In genomic region chr12:53750812-53751335, GRCh38 we compare ENCODE assay signal across 8 cellular contexts. TPM values are rescaled to one million over a fixed set of nuclear protein-coding genes. Genes with fewer than 3 reads are reported as not detected.
DNase-seq lines count a peak whose midpoint lies in the region; ATAC-seq, FAIRE-seq and TF ChIP-seq lines count a peak whose summit lies in the region.

No MANE protein-coding gene starts in this region.

- H3K9ac ChIP-seq in smooth muscle cell (ENCODE audit: low read depth), result no peak overlapping the region

- H3K9me3 ChIP-seq in right cardiac atrium (ENCODE audit: control insufficient read depth, low read length) (no peaks in the 10 kb centered on the region), smooth muscle cell (replicated peaks; ENCODE audit: low read depth) (no peaks in the 10 kb centered on the region)

- H4K20me1 ChIP-seq in smooth muscle cell (ENCODE audit: low read depth), result no peaks in the 10 kb centered on the region

- CTCF ChIA-PET in activated CD8-positive, alpha-beta T cell treated with anti-CD3 and anti-CD28 coated beads, Interleukin-2, amount 10 ng/mL, durations not matched to agents 7 days and 5 days (lab: Charles Lee), result interaction anchor here (1.0 to 4.9 kb wide), 5 partner anchors 14 to 451 kb away, joined by 3 to 16 read pairs (median 3); no protein-coding TSS in a partner anchor

- H3K4me3 ChIP-seq in right cardiac atrium (ENCODE audit: low read length) (peak overlapping the region; percentile 62), smooth muscle cell (peak overlapping the region; percentile 57)

- ATAC-seq in HG03045 (IDR thresholded peaks at IDR 0.05; ENCODE audit: unreplicated experiment) (peak; percentile 44), right cardiac atrium (peak; percentile 18 to 24), HG02885 (IDR thresholded peaks at IDR 0.05; ENCODE audit: poor library complexity, unreplicated experiment) (no peak)
- ATAC-seq in activated CD8-positive, alpha-beta T cell treated with anti-CD3 and anti-CD28 coated beads, Interleukin-2, amount 10 ng/mL, durations not matched to agents 7 days and 5 days, result peak; percentile 34

- no peak for TF ChIP-seq CTCF in smooth muscle cell (IDR thresholded peaks at IDR 0.05; ENCODE audit: borderline replicate concordance, insufficient read depth, poor library complexity, severe bottlenecking)

- intact Hi-C loops in right cardiac atrium (cut with DNase I), result no loop called here

- no peak for TF ChIP-seq POLR2A in GM12892 (IDR thresholded peaks at IDR 0.05; ENCODE audit: low read depth, low read length)

- H3K27me3 ChIP-seq in right cardiac atrium (ENCODE audit: control insufficient read depth, insufficient read depth) (no peaks in the 10 kb centered on the region), smooth muscle cell (ENCODE audit: low read depth) (peaks cover 90% of the 10 kb centered on the region)

- no peaks in the 10 kb centered on the region for H3K27me3 Mint-ChIP-seq in activated CD8-positive, alpha-beta T cell treated with anti-CD3 and anti-CD28 coated beads, Interleukin-2, amount 10 ng/mL, durations not matched to agents 7 days and 5 days (ENCODE audit: low read depth)

- H3K4me3 Mint-ChIP-seq in activated CD8-positive, alpha-beta T cell treated with anti-CD3 and anti-CD28 coated beads, Interleukin-2, amount 10 ng/mL, durations not matched to agents 7 days and 5 days, result no peak overlapping the region

- FAIRE-seq in GM12892 (lab: Jason Lieb, UNC), result peak; percentile 79

- H3K4me1 ChIP-seq in right cardiac atrium (ENCODE audit: control insufficient read depth, insufficient read depth, low read length) (no peaks in the 10 kb centered on the region), smooth muscle cell (ENCODE audit: low read depth) (peaks cover 32% of the 10 kb centered on the region)

- no peaks in the 10 kb centered on the region for H3K79me2 ChIP-seq in smooth muscle cell (ENCODE audit: low read depth)

- DNase-seq in GM12892 (ENCODE audit: insufficient read length), result peak; percentile 46
- no peak for DNase-seq in activated CD8-positive, alpha-beta T cell treated with anti-CD3 and anti-CD28 coated beads, Interleukin-2, amount 10 ng/mL, durations not matched to agents 7 days and 5 days
- peak in 2 of 3 donors; percentile 74 to 77 for DNase-seq in right cardiac atrium
- no peak for DNase-seq in smooth muscle cell (lab: John Stamatoyannopoulos, UW; ENCODE audit: unreplicated experiment)
- no peak for DNase-seq in NCI-H1436 (lab: John Stamatoyannopoulos, UW)
- no peak for DNase-seq in dedifferentiated amniotic fluid mesenchymal stem cell (ENCODE audit: extremely low spot score)

- H3K36me3 ChIP-seq in smooth muscle cell (ENCODE audit: low read depth), result no peaks in the 10 kb centered on the region

- POLR2A ChIA-PET in activated CD8-positive, alpha-beta T cell treated with anti-CD3 and anti-CD28 coated beads, Interleukin-2, amount 10 ng/mL, durations not matched to agents 7 days and 5 days (lab: Charles Lee), result interaction anchor here (0.6 kb wide), 1 partner anchor 14 kb away, joined by 3 read pairs; no protein-coding TSS in a partner anchor

- H2AFZ ChIP-seq in smooth muscle cell (ENCODE audit: low read depth), result peak overlapping the region; percentile 82

- H3K4me2 ChIP-seq in smooth muscle cell, result peak overlapping the region; percentile 91

- no peaks in the 10 kb centered on the region for H3F3A ChIP-seq in smooth muscle cell (ENCODE audit: low read depth)

- H3K27ac ChIP-seq in right cardiac atrium (ENCODE audit: low read length) (no peak overlapping the region), smooth muscle cell (ENCODE audit: low read depth) (no peak overlapping the region)

- H3K9me3 Mint-ChIP-seq in activated CD8-positive, alpha-beta T cell treated with anti-CD3 and anti-CD28 coated beads, Interleukin-2, amount 10 ng/mL, durations not matched to agents 7 days and 5 days (ENCODE audit: insufficient read depth), result no peaks in the 10 kb centered on the region

- WGBS in right cardiac atrium, result 3% methylated on average over 36 of the region's 36 CpGs
- WGBS in smooth muscle cell (ENCODE audit: low lambda C conversion rate), result 5% methylated on average over 27 of the region's 36 CpGs

- H3K4me1 Mint-ChIP-seq in activated CD8-positive, alpha-beta T cell treated with anti-CD3 and anti-CD28 coated beads, Interleukin-2, amount 10 ng/mL, durations not matched to agents 7 days and 5 days (ENCODE audit: low read depth), result peaks cover 3% of the 10 kb centered on the region

- peaks cover 2% of the 10 kb centered on the region for H3K36me3 Mint-ChIP-seq in activated CD8-positive, alpha-beta T cell treated with anti-CD3 and anti-CD28 coated beads, Interleukin-2, amount 10 ng/mL, durations not matched to agents 7 days and 5 days (ENCODE audit: low read depth)

- no peak overlapping the region for H3K27ac Mint-ChIP-seq in activated CD8-positive, alpha-beta T cell treated with anti-CD3 and anti-CD28 coated beads, Interleukin-2, amount 10 ng/mL, durations not matched to agents 7 days and 5 days

RNA-seq across cellular contexts. Expression of gene CISTR, which starts 0.9 kb away (rescaled TPM):
- not detected for polyA plus RNA-seq in GM12892 (2012; ENCODE audit: missing spikeins)
- total RNA-seq in activated CD8-positive, alpha-beta T cell treated with anti-CD3 and anti-CD28 coated beads, Interleukin-2, amount 10 ng/mL, durations not matched to agents 7 days and 5 days, result not detected
- 1 to 10 TPM; 3.2 to 5.9 (median 4.0) TPM for total RNA-seq in right cardiac atrium
- 2.8 TPM for polyA plus RNA-seq in right cardiac atrium
- not detected in 2 replicates for total RNA-seq in smooth muscle cell
- not detected in 2 replicates for polyA plus RNA-seq in smooth muscle cell

RNA-seq across cellular contexts. Expression of gene CALCOCO1, which starts 23.6 kb away (rescaled TPM):
- 24.5 TPM for polyA plus RNA-seq in GM12892 (2012; ENCODE audit: missing spikeins)
- 10 to 100 TPM; 23.8 to 27.9 TPM for total RNA-seq in activated CD8-positive, alpha-beta T cell treated with anti-CD3 and anti-CD28 coated beads, Interleukin-2, amount 10 ng/mL, durations not matched to agents 7 days and 5 days
- total RNA-seq in right cardiac atrium, result 100 to 1,000 TPM; 189 to 247 (median 207) TPM
- polyA plus RNA-seq in right cardiac atrium, result 121 TPM
- total RNA-seq in smooth muscle cell, result 52.0 and 56.6 TPM in 2 replicates
- polyA plus RNA-seq in smooth muscle cell, result 46.5 and 59.5 TPM in 2 replicates

Comparison
In these comparisons a context has a peak if more than half of its experiments do, and no peak if none do; other contexts are left out.
1. DNase-seq: peak in GM12892 (single experiment) and right cardiac atrium (2 of 3); none in activated CD8-positive, alpha-beta T cell treated with anti-CD3 and anti-CD28 coated beads, Interleukin-2, amount 10 ng/mL, durations not matched to agents 7 days and 5 days (single experiment), smooth muscle cell (single experiment), NCI-H1436 (single experiment) and dedifferentiated amniotic fluid mesenchymal stem cell (single experiment).